21 cellular contexts compared by ENCODE assay signal in the genomic region with DNA sequence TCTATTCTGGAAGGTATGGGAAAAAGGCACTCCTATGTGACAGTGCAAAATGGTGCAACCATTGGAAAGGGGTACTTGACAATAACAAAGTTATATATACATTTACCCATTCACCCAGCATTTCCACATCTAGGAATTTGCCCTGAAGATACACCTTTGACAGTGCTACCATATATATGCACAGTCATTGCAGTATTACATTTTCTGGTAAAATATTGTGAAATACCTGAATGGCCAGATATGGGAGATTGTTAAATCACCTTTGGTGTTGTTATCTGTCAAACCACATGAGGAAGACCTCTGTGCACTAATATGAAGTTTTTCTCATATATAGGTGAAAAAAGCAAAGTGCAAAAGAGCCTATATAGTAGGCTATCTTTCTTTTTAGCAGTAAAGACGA. TPM values are rescaled to one million over a fixed set of nuclear protein-coding genes. Genes with fewer than 3 reads are reported as not detected.
"Had no signal": no experiment of that assay in that cellular context is flagged by ENCODE, and none has a peak within 500 bp of the region (broad histone marks: within the 10 kb centered on the region; RNA-seq: fewer than 3 reads in every experiment).

No MANE protein-coding gene starts in this region.

- H3K9me3 ChIP-seq: esophagus muscularis mucosa, gastrocnemius medialis, heart right ventricle, mucosa of descending colon, neutrophil, right atrium auricular region, stomach, thoracic aorta, transverse colon had no signal

- FAIRE-seq: islet of Langerhans, urothelium cell line had no signal

- H3K27ac Mint-ChIP-seq: naive thymus-derived CD8-positive, alpha-beta T cell had no signal

- H3K27me3 ChIP-seq: dorsolateral prefrontal cortex, esophagus muscularis mucosa, gastrocnemius medialis, heart right ventricle, neutrophil, right atrium auricular region, stomach, transverse colon had no signal

- DNase-seq: cortex of kidney; dorsolateral prefrontal cortex; effector CD8-positive, alpha-beta T cell; gastrocnemius medialis; heart right ventricle; hypothalamus; mucosa of descending colon; naive thymus-derived CD8-positive, alpha-beta T cell; small intestine; stimulated activated CD4-positive, alpha-beta T cell treated with anti-CD3 and anti-CD28 coated beads, Interleukin-12 subunit alpha, Interleukin-12 subunit beta, amount 100 ng/mL, for 4 hours; stimulated activated naive CD4-positive, alpha-beta T cell; stomach; substantia nigra; transverse colon had no signal

- H3K4me3 ChIP-seq: dorsolateral prefrontal cortex, esophagus muscularis mucosa, gastrocnemius medialis, heart right ventricle, mucosa of descending colon, right atrium auricular region, stomach, thoracic aorta, transverse colon had no signal

- ATAC-seq: gastrocnemius medialis; heart right ventricle; left lobe of liver; mucosa of descending colon; naive thymus-derived CD8-positive, alpha-beta T cell had no signal

- H3K9me3 Mint-ChIP-seq: naive thymus-derived CD8-positive, alpha-beta T cell had no signal

- H3K27ac ChIP-seq: dorsolateral prefrontal cortex, esophagus muscularis mucosa, gastrocnemius medialis, heart right ventricle, neutrophil, right atrium auricular region, stomach, thoracic aorta, transverse colon had no signal

- H3K36me3 Mint-ChIP-seq: naive thymus-derived CD8-positive, alpha-beta T cell had no signal

- H3K36me3 ChIP-seq: gastrocnemius medialis, neutrophil, right atrium auricular region, thoracic aorta, transverse colon had no signal

- H3K4me3 Mint-ChIP-seq: naive thymus-derived CD8-positive, alpha-beta T cell had no signal

RNA-seq across cellular contexts. Expression of gene SMAD1, which starts 53.5 kb away (rescaled TPM):
- total RNA-seq: naive thymus-derived CD8-positive, alpha-beta T cell had no signal
